17 cellular contexts compared by ENCODE assay signal in genomic region chr19:33005440-33005839, GRCh38. TPM values are rescaled to one million over a fixed set of nuclear protein-coding genes. Genes with fewer than 3 reads are reported as not detected.
DNase-seq lines count a peak whose midpoint lies in the region; ATAC-seq and TF ChIP-seq lines count a peak whose summit lies in the region.
"Had no signal": no experiment of that assay in that cellular context is flagged by ENCODE, and none has a peak within 500 bp of the region (broad histone marks: within the 10 kb centered on the region; RNA-seq: fewer than 3 reads in every experiment).

No MANE protein-coding gene starts in this region.

- H3K36me3 ChIP-seq in mucosa of descending colon (ENCODE audit: low read depth): no peaks in the 10 kb centered on the region
- H3K36me3 ChIP-seq: gastrocnemius medialis had no signal

- peak; percentile 92 for DNase-seq in DMS53 treated with DMSO at 0.1 percent for 48 hours (lab: John Stamatoyannopoulos, UW; ENCODE audit: unreplicated experiment)
- peak; percentile 77 for DNase-seq in NCI-H146 (lab: John Stamatoyannopoulos, UW)
- peak; percentile 71 for DNase-seq in NCI-H748 treated with DMSO at 0.1 percent for 48 hours (lab: John Stamatoyannopoulos, UW)
- DNase-seq in mucosa of descending colon: no peak
- no peak for DNase-seq in EL
- DNase-seq in posterior cingulate gyrus: no peak
- DNase-seq: amniotic stem cell; gastrocnemius medialis; immature natural killer cell; Karpas-422; naive thymus-derived CD8-positive, alpha-beta T cell; NCI-H446; OCI-M1; retina had no signal

- no peaks in the 10 kb centered on the region for H3K4me1 ChIP-seq in mucosa of descending colon (ENCODE audit: low read depth)
- H3K4me1 ChIP-seq: gastrocnemius medialis had no signal

- no peak for TF ChIP-seq CTCF in mucosa of descending colon (IDR thresholded peaks at IDR 0.05)

- H3K9me3 ChIP-seq in mucosa of descending colon: no peaks in the 10 kb centered on the region
- H3K9me3 ChIP-seq: gastrocnemius medialis had no signal

- H3K4me3 ChIP-seq in mucosa of descending colon: no peak overlapping the region
- H3K4me3 ChIP-seq: gastrocnemius medialis, lung had no signal

- intact Hi-C loops in mucosa of descending colon (cut with DNase I, micrococcal nuclease) (no loop called here), posterior cingulate gyrus (cut with DNase I) (no loop called here)

- peak; percentile 39 for ATAC-seq in mucosa of descending colon
- no peak for ATAC-seq in GM19467 (IDR thresholded peaks at IDR 0.05; ENCODE audit: unreplicated experiment)
- no peak for ATAC-seq in HG03139 (IDR thresholded peaks at IDR 0.05; ENCODE audit: unreplicated experiment)
- ATAC-seq: gastrocnemius medialis; naive thymus-derived CD8-positive, alpha-beta T cell had no signal

RNA-seq across cellular contexts. Expression of gene FAAP24, which starts 33.4 kb away (rescaled TPM):
- total RNA-seq in mucosa of descending colon: 1 to 10 TPM; 1.1 to 3.4 (median 1.5) TPM

RNA-seq across cellular contexts. Expression of gene CEP89, which starts 33.7 kb away (rescaled TPM):
- 10 to 100 TPM; 12.6 to 19.0 (median 16.1) TPM for total RNA-seq in mucosa of descending colon

RNA-seq across cellular contexts. Expression of gene RHPN2, which starts 59.2 kb away (rescaled TPM):
- 10 to 100 TPM; 37.3 to 72.7 (median 68.3) TPM for total RNA-seq in mucosa of descending colon

Comparison
In these comparisons a context has a peak if more than half of its experiments do, and no peak if none do; other contexts are left out.
1. DNase-seq: peak in DMS53 treated with DMSO at 0.1 percent for 48 hours (single experiment), NCI-H146 (single experiment) and NCI-H748 treated with DMSO at 0.1 percent for 48 hours (single experiment); none in mucosa of descending colon (0 of 3), EL (single experiment) and posterior cingulate gyrus (0 of 10).